In genomic region chr2:113370478-113371091, GRCh38 we compare ENCODE assay signal across 8 cellular contexts.
A peak's percentile ranks its signal among the peaks of the same experiment; 100 is the strongest.
DNase-seq lines count a peak whose midpoint lies in the region; ATAC-seq, FAIRE-seq and TF ChIP-seq lines count a peak whose summit lies in the region.

No MANE protein-coding gene starts in this region.

- no TSS peak for BruUV-seq in K562 (replicated peaks; lab: Mats Ljungman, UMichigan)

- TF ChIP-seq RAD21 in SK-N-SH (IDR thresholded peaks at IDR 0.05; ENCODE audit: low read length): peak; percentile 85
- TF ChIP-seq RAD21 in K562 (CRISPR knock-in tag; conservative IDR thresholded peaks at IDR 0.05 in 1 of 2, IDR thresholded peaks at IDR 0.05 in 1 of 2): peak; percentile 85 to 90

- peak; percentile 62 for FAIRE-seq in H54 (lab: Jason Lieb, UNC)
- peak; percentile 93 for FAIRE-seq in K562 (lab: Jason Lieb, UNC)

- in situ Hi-C loops in K562 (cut with MboI): loop anchor here (5.0 kb wide), 2 partner anchors 163 to 233 kb away; no protein-coding TSS in a partner anchor

- H3K9me1 ChIP-seq in K562 (ENCODE audit: control insufficient read depth, insufficient read depth, low read length): no peaks in the 10 kb centered on the region

- H3K36me3 ChIP-seq in SK-N-SH (replicated peaks in 1 of 2; ENCODE audit: control insufficient read depth in 1 of 2, insufficient read depth in 2 of 2, low read length in 1 of 2): no peaks in the 10 kb centered on the region
- H3K36me3 ChIP-seq in K562 (ENCODE audit: control insufficient read depth, insufficient read depth, low read length): no peaks in the 10 kb centered on the region

- ATAC-seq in K562: peak; percentile 95

- DNase-seq in AG08395 (ENCODE audit: low spot score): peak; percentile 79
- DNase-seq in H54 (ENCODE audit: insufficient read length, low spot score): peak; percentile 59
- peak; percentile 58 for DNase-seq in SK-N-SH
- DNase-seq in K562 (ENCODE audit: extremely low read depth in 1 of 4, low spot score in 3 of 4): peak; percentile 41 to 73 (median 46)
- peak; percentile 68 for DNase-seq in iris pigment epithelial cell (ENCODE audit: low read depth)
- DNase-seq in stimulated activated CD4-positive, alpha-beta T cell treated with anti-CD3 and anti-CD28 coated beads, Interleukin-2, amount 100 ng/mL, for 4 hours (ENCODE audit: low read depth): peak; percentile 50
- DNase-seq in NCI-H774 (lab: John Stamatoyannopoulos, UW): no peak
- no peak for DNase-seq in NCI-H446 treated with DMSO at 0.1 percent for 48 hours (lab: John Stamatoyannopoulos, UW)

- H2AFZ ChIP-seq in SK-N-SH (ENCODE audit: low read depth) (no peak overlapping the region), K562 (ENCODE audit: low read depth, low read length) (no peak overlapping the region)

- intact Hi-C loops in K562 (cut with micrococcal nuclease): loop anchor here (1.0 kb wide), 4 partner anchors 121 to 290 kb away; no protein-coding TSS in a partner anchor

- H3K27ac ChIP-seq in SK-N-SH (ENCODE audit: low read depth in 2 of 2, low read length in 1 of 2) (no peak overlapping the region), K562 (ENCODE audit: extremely low read depth, low read depth, low read length) (no peak overlapping the region)

- peak; percentile 69 for TF ChIP-seq CTCF in SK-N-SH (IDR thresholded peaks at IDR 0.05)
- peak; percentile 70 to 80 (median 73) for TF ChIP-seq CTCF in K562 (IDR thresholded peaks at IDR 0.05 in 2 of 3, conservative IDR thresholded peaks at IDR 0.05 in 1 of 3; ENCODE audit: insufficient read depth in 2 of 3, low read depth in 1 of 3, low read length in 3 of 3)

- H3K79me2 ChIP-seq in SK-N-SH (ENCODE audit: insufficient read depth) (no peaks in the 10 kb centered on the region), K562 (ENCODE audit: control insufficient read depth, insufficient read depth, low read length) (no peaks in the 10 kb centered on the region)

- no peaks in the 10 kb centered on the region for H3K9me2 ChIP-seq in SK-N-SH

- H3K9me3 ChIP-seq in SK-N-SH: no peaks in the 10 kb centered on the region
- no peaks in the 10 kb centered on the region for H3K9me3 ChIP-seq in K562 (replicated peaks; ENCODE audit: control insufficient read depth, insufficient read depth, low read depth, low read length)

- H3K9ac ChIP-seq in SK-N-SH (no peak overlapping the region), K562 (ENCODE audit: insufficient read depth in 1 of 2, low read depth in 2 of 2, low read length in 2 of 2) (no peak overlapping the region)

- no peak for TF ChIP-seq POLR2A in H54 (IDR thresholded peaks at IDR 0.05; ENCODE audit: low read depth, low read length)
- TF ChIP-seq POLR2A in K562 (conservative IDR thresholded peaks at IDR 0.05): no peak

- H3K4me3 ChIP-seq in SK-N-SH (ENCODE audit: low read depth in 2 of 2, low read length in 1 of 2): no peak overlapping the region; a peak in 1 of 4 replicates
- H3K4me3 ChIP-seq in K562: no peak overlapping the region

- WGBS in SK-N-SH (ENCODE audit: low lambda C conversion rate): 14% methylated on average over 9 of the region's 9 CpGs
- 3% methylated on average over 9 of the region's 9 CpGs for WGBS in K562 (ENCODE audit: insufficient coverage, low coverage, missing lambda C conversion rate)

- H3K4me1 ChIP-seq in SK-N-SH (ENCODE audit: control insufficient read depth in 1 of 2, insufficient read depth in 2 of 2, low read depth in 1 of 2, low read length in 1 of 2) (no peaks in the 10 kb centered on the region), K562 (replicated peaks in 1 of 2; ENCODE audit: control insufficient read depth in 2 of 2, insufficient read depth in 2 of 2, low read length in 2 of 2) (no peaks in the 10 kb centered on the region)

- H4K20me1 ChIP-seq in SK-N-SH (ENCODE audit: insufficient read depth) (no peaks in the 10 kb centered on the region), K562 (replicated peaks; ENCODE audit: control insufficient read depth, insufficient read depth, low read length) (no peaks in the 10 kb centered on the region)

- POLR2A ChIA-PET in SK-N-SH (lab: Yijun Ruan, JAX): no interaction called here
- POLR2A ChIA-PET in K562 (lab: Yijun Ruan, JAX): interaction anchor here (0.8 kb wide), 1 partner anchor 215 kb away, joined by 3 read pairs; no protein-coding TSS in a partner anchor

- CTCF ChIA-PET in SK-N-SH (lab: Yijun Ruan, JAX): interaction anchor here (0.6 to 5.5 kb wide), 29 partner anchors 14 to 234 kb away, joined by 3 to 43 read pairs (median 4); no protein-coding TSS in a partner anchor
- CTCF ChIA-PET in K562 (lab: Yijun Ruan, JAX; ENCODE audit: low intra/inter-chr PET ratio): interaction anchor here (0.7 to 2.3 kb wide), 6 partner anchors 13 to 291 kb away, joined by 3 to 12 read pairs (median 6); no protein-coding TSS in a partner anchor

- no peak for TF ChIP-seq EP300 in SK-N-SH (IDR thresholded peaks at IDR 0.05; ENCODE audit: borderline replicate concordance in 1 of 2, low read depth in 1 of 2, low read length in 1 of 2)
- no peak for TF ChIP-seq EP300 in K562 (IDR thresholded peaks at IDR 0.05; ENCODE audit: low read length)

- H3K27me3 ChIP-seq in SK-N-SH (ENCODE audit: insufficient read depth) (peaks cover 21% of the 10 kb centered on the region; the same call in 1 of the 2 replicates), K562 (ENCODE audit: control insufficient read depth in 2 of 2, insufficient read depth in 2 of 2, low read length in 2 of 2) (no peaks in the 10 kb centered on the region; a peak in 1 of 5 replicates)

- H3K4me2 ChIP-seq in SK-N-SH (no peak overlapping the region), K562 (ENCODE audit: insufficient read depth, low read length) (no peak overlapping the region)

- H3F3A ChIP-seq in SK-N-SH (replicated peaks; ENCODE audit: insufficient read depth): no peaks in the 10 kb centered on the region

TF ChIP-seq in SK-N-SH, 30 proteins besides CTCF, POLR2A, EP300 and RAD21:
- TF ChIP-seq SMC3 (IDR thresholded peaks at IDR 0.05; ENCODE audit: low read depth, low read length): peak; percentile 89
- TF ChIP-seq CHD2 (IDR thresholded peaks at IDR 0.05; ENCODE audit: low read length, partially characterized antibody): no peak

TF ChIP-seq in K562, 482 proteins besides CTCF, POLR2A, EP300 and RAD21 (continues in another document):
- TF ChIP-seq NCOA2 (IDR thresholded peaks at IDR 0.05; ENCODE audit: partially characterized antibody in 2 of 2) (no peak), DEAF1 (CRISPR knock-in tag; IDR thresholded peaks at IDR 0.05) (peak; percentile 74; the same call in 1 of the 2 replicates), ZNF232 (CRISPR knock-in tag; IDR thresholded peaks at IDR 0.05) (no peak), ZNF785 (CRISPR knock-in tag; IDR thresholded peaks at IDR 0.05) (no peak), BRF2 (IDR thresholded peaks at IDR 0.05; ENCODE audit: borderline replicate concordance, insufficient read depth, insufficient read length) (no peak), ZNF239 (CRISPR knock-in tag; IDR thresholded peaks at IDR 0.05) (no peak), NRF1 (conservative IDR thresholded peaks at IDR 0.05 in 1 of 2, IDR thresholded peaks at IDR 0.05 in 1 of 2) (peak; percentile 31 to 40; a peak in 3 of 4 replicates), NFYB (IDR thresholded peaks at IDR 0.05; ENCODE audit: extremely low read depth, insufficient read length) (no peak), ATF4 (CRISPR knock-in tag; IDR thresholded peaks at IDR 0.05) (0 out of 2 replicates have a peak, but pooled peaks have one; percentile 12), SRSF3 (IDR thresholded peaks at IDR 0.05; ENCODE audit: insufficient read depth, low read length) (no peak)

Comparison
In these comparisons a context has a peak if more than half of its experiments do, and no peak if none do; other contexts are left out.
1. DNase-seq: peak in AG08395 (single experiment), H54 (single experiment), SK-N-SH (single experiment), K562 (4 of 4), iris pigment epithelial cell (single experiment) and stimulated activated CD4-positive, alpha-beta T cell treated with anti-CD3 and anti-CD28 coated beads, Interleukin-2, amount 100 ng/mL, for 4 hours (single experiment); none in NCI-H774 (single experiment) and NCI-H446 treated with DMSO at 0.1 percent for 48 hours (single experiment).